Comparison of ENCODE assay signal across 1 cellular context in genomic region chr14:49619730-49620129, GRCh38.
TF ChIP-seq lines count a peak whose summit lies in the region.

No MANE protein-coding gene starts in this region.

TF ChIP-seq in K562, 482 proteins besides CTCF, POLR2A, EP300 and RAD21:
- TF ChIP-seq MAFK (IDR thresholded peaks at IDR 0.05; ENCODE audit: low read length), result no peak
- TF ChIP-seq CHD1 (IDR thresholded peaks at IDR 0.05; ENCODE audit: low read length), result peak; percentile 82
